In genomic region chr14:93938766-93939303, GRCh38 we compare ENCODE assay signal across 12 cellular contexts. TPM values are rescaled to one million over a fixed set of nuclear protein-coding genes. Genes with fewer than 3 reads are reported as not detected.
DNase-seq lines count a peak whose midpoint lies in the region; ATAC-seq lines count a peak whose summit lies in the region.
"Had no signal": no experiment of that assay in that cellular context is flagged by ENCODE, and none has a peak within 500 bp of the region (broad histone marks: within the 10 kb centered on the region; RNA-seq: fewer than 3 reads in every experiment).

No MANE protein-coding gene starts in this region.

- no peak overlapping the region for H3K27ac Mint-ChIP-seq in activated naive CD8-positive, alpha-beta T cell

- no peaks in the 10 kb centered on the region for H3K9me3 ChIP-seq in stomach smooth muscle (ENCODE audit: control insufficient read depth in 2 of 2, low read length in 2 of 2)
- H3K9me3 ChIP-seq: adrenal gland, BLaER1 had no signal

- no peak overlapping the region for H3K4me3 ChIP-seq in stomach smooth muscle (ENCODE audit: low read length in 2 of 2)
- H3K4me3 ChIP-seq: BLaER1 had no signal

- no peak overlapping the region for H3K9ac ChIP-seq in stomach smooth muscle (ENCODE audit: low read length in 2 of 2)
- H3K9ac ChIP-seq: BLaER1 had no signal

- H3K36me3 ChIP-seq in stomach smooth muscle (ENCODE audit: control insufficient read depth in 2 of 2, insufficient read depth in 2 of 2, low read length in 2 of 2) = peaks cover 46 to 61% of the 10 kb centered on the region in 2 donors
- H3K36me3 ChIP-seq: adrenal gland, BLaER1 had no signal

- DNase-seq in activated T-cell treated with anti-CD3 and anti-CD28 coated beads, Interleukin-2, amount 50 U/mL, for 4 hours = no peak
- no peak for DNase-seq in activated T-cell treated with anti-CD3 and anti-CD28 coated beads, Interleukin-2, amount 50 U/mL, for 1 hour
- DNase-seq in left kidney (ENCODE audit: low read depth, low spot score) (peak; percentile 32), DMS53 (lab: John Stamatoyannopoulos, UW) (no peak), RPMI8226 (no peak), ecto neural progenitor cell (ENCODE audit: low spot score) (no peak)

- H3K27ac ChIP-seq in stomach smooth muscle (ENCODE audit: low read length) = peak overlapping the region; percentile 31
- H3K27ac ChIP-seq: adrenal gland, BLaER1 had no signal

- peak overlapping the region; percentile 42 for H3K4me3 Mint-ChIP-seq in activated T-cell treated with anti-CD3 and anti-CD28 coated beads, Interleukin-2, amount 50 U/mL, for 4 hours
- peak overlapping the region; percentile 65 for H3K4me3 Mint-ChIP-seq in activated naive CD8-positive, alpha-beta T cell

- no peaks in the 10 kb centered on the region for H3K27me3 ChIP-seq in stomach smooth muscle (ENCODE audit: control insufficient read depth in 1 of 2, insufficient read depth in 2 of 2, low read length in 2 of 2)
- H3K27me3 ChIP-seq: BLaER1 had no signal

- peaks cover 4% of the 10 kb centered on the region for H3K27me3 Mint-ChIP-seq in activated T-cell treated with anti-CD3 and anti-CD28 coated beads, Interleukin-2, amount 50 U/mL, for 4 hours (ENCODE audit: low read depth)
- H3K27me3 Mint-ChIP-seq in activated naive CD8-positive, alpha-beta T cell = peaks cover 5% of the 10 kb centered on the region

- peaks cover 8% of the 10 kb centered on the region for H3K4me1 Mint-ChIP-seq in activated T-cell treated with anti-CD3 and anti-CD28 coated beads, Interleukin-2, amount 50 U/mL, for 4 hours (ENCODE audit: low read depth)
- H3K4me1 Mint-ChIP-seq in activated naive CD8-positive, alpha-beta T cell (ENCODE audit: low read depth) = peaks cover 9% of the 10 kb centered on the region

- H3K36me3 Mint-ChIP-seq in activated T-cell treated with anti-CD3 and anti-CD28 coated beads, Interleukin-2, amount 50 U/mL, for 4 hours (ENCODE audit: insufficient read depth) = no peaks in the 10 kb centered on the region
- no peaks in the 10 kb centered on the region for H3K36me3 Mint-ChIP-seq in activated naive CD8-positive, alpha-beta T cell

- peaks cover 41% of the 10 kb centered on the region for H3K4me1 ChIP-seq in stomach smooth muscle (ENCODE audit: control insufficient read depth, insufficient read depth, low read length)

- ATAC-seq in activated T-cell treated with anti-CD3 and anti-CD28 coated beads, Interleukin-2, amount 50 U/mL, for 4 hours = no peak

- no peaks in the 10 kb centered on the region for H3K9me3 Mint-ChIP-seq in activated T-cell treated with anti-CD3 and anti-CD28 coated beads, Interleukin-2, amount 50 U/mL, for 4 hours
- H3K9me3 Mint-ChIP-seq in activated naive CD8-positive, alpha-beta T cell (ENCODE audit: low read depth) = no peaks in the 10 kb centered on the region

RNA-seq across cellular contexts. Expression of gene FAM181A, which starts 11.7 kb away (rescaled TPM):
- not detected for total RNA-seq in activated T-cell treated with anti-CD3 and anti-CD28 coated beads, Interleukin-2, amount 50 U/mL, for 4 hours
- total RNA-seq: adrenal gland, skeletal muscle tissue had no signal

RNA-seq across cellular contexts. Expression of gene ASB2, which starts 37.5 kb away (rescaled TPM):
- total RNA-seq in activated T-cell treated with anti-CD3 and anti-CD28 coated beads, Interleukin-2, amount 50 U/mL, for 4 hours = 1 to 10 TPM; 8.2 to 9.9 (median 9.8) TPM

RNA-seq across cellular contexts. Expression of gene CCDC197, which starts 58.3 kb away (rescaled TPM):
- total RNA-seq in activated T-cell treated with anti-CD3 and anti-CD28 coated beads, Interleukin-2, amount 50 U/mL, for 4 hours = under 1 TPM in 1 of 3 donors, not detected in 2; 0.35 TPM
- total RNA-seq: adrenal gland, lung, skeletal muscle tissue had no signal
